In the genomic region with DNA sequence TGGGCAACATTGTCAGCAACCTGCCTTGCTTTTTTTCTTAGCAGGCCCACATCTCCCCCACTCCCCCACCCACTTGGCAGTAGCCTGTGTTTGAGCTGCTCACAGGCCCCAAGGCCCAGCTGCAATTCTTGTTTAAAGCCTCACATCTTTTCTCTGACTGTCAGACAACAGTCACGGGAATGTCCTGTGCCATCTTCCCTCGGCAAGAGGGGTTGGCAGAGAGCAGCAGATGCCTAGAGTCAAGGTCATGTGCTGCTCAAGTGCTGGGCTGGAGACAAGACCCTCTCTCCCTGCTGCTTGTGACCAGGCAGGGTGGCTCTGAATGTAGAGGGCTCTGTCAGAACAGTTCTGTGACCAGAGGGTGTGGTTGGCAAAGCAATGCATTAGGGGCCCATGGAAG, we compare ENCODE assay signal across 1 cellular context.
TF ChIP-seq lines count a peak whose summit lies in the region.

No MANE protein-coding gene starts in this region.

TF ChIP-seq in GM23338, 12 proteins besides CTCF, POLR2A, EP300 and RAD21:
- TF ChIP-seq ZNF462 (CRISPR knock-in tag; IDR thresholded peaks at IDR 0.05) = no peak
- TF ChIP-seq, protein P1, sequence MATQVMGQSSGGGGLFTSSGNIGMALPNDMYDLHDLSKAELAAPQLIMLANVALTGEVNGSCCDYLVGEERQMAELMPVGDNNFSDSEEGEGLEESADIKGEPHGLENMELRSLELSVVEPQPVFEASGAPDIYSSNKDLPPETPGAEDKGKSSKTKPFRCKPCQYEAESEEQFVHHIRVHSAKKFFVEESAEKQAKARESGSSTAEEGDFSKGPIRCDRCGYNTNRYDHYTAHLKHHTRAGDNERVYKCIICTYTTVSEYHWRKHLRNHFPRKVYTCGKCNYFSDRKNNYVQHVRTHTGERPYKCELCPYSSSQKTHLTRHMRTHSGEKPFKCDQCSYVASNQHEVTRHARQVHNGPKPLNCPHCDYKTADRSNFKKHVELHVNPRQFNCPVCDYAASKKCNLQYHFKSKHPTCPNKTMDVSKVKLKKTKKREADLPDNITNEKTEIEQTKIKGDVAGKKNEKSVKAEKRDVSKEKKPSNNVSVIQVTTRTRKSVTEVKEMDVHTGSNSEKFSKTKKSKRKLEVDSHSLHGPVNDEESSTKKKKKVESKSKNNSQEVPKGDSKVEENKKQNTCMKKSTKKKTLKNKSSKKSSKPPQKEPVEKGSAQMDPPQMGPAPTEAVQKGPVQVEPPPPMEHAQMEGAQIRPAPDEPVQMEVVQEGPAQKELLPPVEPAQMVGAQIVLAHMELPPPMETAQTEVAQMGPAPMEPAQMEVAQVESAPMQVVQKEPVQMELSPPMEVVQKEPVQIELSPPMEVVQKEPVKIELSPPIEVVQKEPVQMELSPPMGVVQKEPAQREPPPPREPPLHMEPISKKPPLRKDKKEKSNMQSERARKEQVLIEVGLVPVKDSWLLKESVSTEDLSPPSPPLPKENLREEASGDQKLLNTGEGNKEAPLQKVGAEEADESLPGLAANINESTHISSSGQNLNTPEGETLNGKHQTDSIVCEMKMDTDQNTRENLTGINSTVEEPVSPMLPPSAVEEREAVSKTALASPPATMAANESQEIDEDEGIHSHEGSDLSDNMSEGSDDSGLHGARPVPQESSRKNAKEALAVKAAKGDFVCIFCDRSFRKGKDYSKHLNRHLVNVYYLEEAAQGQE (IDR thresholded peaks at IDR 0.05; ENCODE audit: unreplicated experiment) = no peak
- TF ChIP-seq NANOG (IDR thresholded peaks at IDR 0.05; ENCODE audit: borderline replicate concordance) = no peak
- TF ChIP-seq ZNF331 (CRISPR knock-in tag; IDR thresholded peaks at IDR 0.05; ENCODE audit: low read depth) = no peak
- TF ChIP-seq JUNB (IDR thresholded peaks at IDR 0.05; ENCODE audit: unreplicated experiment) = no peak
- no peak for TF ChIP-seq STAT1 (IDR thresholded peaks at IDR 0.05; ENCODE audit: unreplicated experiment)
- TF ChIP-seq ETS1 (IDR thresholded peaks at IDR 0.05) = no peak
- TF ChIP-seq ZNF114 (CRISPR knock-in tag; IDR thresholded peaks at IDR 0.05) = no peak
- no peak for TF ChIP-seq CREB1 (CRISPR knock-in tag; IDR thresholded peaks at IDR 0.05; ENCODE audit: low read depth)
- no peak for TF ChIP-seq POLR2AphosphoS5 (IDR thresholded peaks at IDR 0.05; ENCODE audit: low read depth)
- TF ChIP-seq EZH2phosphoT487 (IDR thresholded peaks at IDR 0.05; ENCODE audit: unreplicated experiment) = no peak
- TF ChIP-seq EZH2 (IDR thresholded peaks at IDR 0.05; ENCODE audit: low read depth, unreplicated experiment) = no peak
TF ChIP-seq in GM23338: peak in this region for 0.
